In the genomic region with DNA sequence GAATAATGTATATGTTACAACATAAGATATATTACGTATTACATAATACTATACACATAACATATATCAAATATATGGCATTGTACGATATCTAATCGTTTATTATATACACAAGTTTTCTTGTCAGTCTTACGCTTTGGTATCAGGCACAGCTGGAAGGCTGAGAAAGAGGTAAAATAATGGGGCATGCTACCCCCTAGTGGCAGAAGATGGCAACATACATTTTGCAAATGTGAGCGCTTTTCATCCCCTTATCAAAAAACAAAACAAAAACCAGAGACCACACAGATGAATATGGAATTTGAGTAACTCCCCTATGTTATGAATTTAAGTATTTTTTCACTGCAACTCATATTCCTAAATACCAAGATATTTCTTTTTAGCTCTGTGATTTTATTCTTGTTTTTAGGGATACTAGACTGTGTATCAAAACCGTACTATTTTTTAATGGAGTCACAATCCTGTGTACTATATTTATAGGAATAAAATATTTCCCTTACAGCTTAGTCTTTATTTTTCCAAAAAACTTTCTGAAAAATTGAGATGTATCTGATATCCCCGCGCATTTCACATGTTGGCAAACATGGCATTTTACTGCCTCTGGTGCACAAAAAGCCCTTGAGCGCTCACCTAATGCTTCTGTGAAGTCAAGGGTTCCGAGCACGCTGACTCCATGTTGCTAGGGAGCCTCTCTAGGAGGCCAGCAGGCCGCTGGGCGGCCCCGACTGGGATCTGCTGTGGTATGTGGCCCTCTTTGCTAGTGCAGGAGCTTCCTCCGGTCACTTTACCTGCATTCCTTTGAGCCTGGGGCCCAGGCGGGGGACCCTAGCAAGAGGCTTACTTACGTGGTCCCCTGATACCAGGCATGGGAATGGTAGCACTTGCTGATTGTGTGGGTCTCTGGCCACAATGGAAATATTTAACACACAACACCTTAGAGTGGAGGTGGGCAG, we compare ENCODE assay signal across 8 cellular contexts.
DNase-seq lines count a peak whose midpoint lies in the region; ATAC-seq and TF ChIP-seq lines count a peak whose summit lies in the region.

No MANE protein-coding gene starts in this region.

- H3K27me3 Mint-ChIP-seq in activated naive CD4-positive, alpha-beta T cell treated with anti-CD3 and anti-CD28 coated beads for 36 hours (ENCODE audit: low read depth): peaks cover 21% of the 10 kb centered on the region

- ATAC-seq in HG03280 (IDR thresholded peaks at IDR 0.05; ENCODE audit: unreplicated experiment) (peak; percentile 38), HG03095 (IDR thresholded peaks at IDR 0.05; ENCODE audit: unreplicated experiment) (no peak)

- H3K4me3 Mint-ChIP-seq in activated naive CD4-positive, alpha-beta T cell treated with anti-CD3 and anti-CD28 coated beads for 36 hours: no peak overlapping the region

- intact Hi-C loops in activated naive CD4-positive, alpha-beta T cell treated with anti-CD3 and anti-CD28 coated beads for 36 hours (cut with micrococcal nuclease): loop anchor here (1.0 to 2.0 kb wide), 3 partner anchors 48 to 287 kb away; no protein-coding TSS in a partner anchor
- intact Hi-C loops in head of caudate nucleus (cut with DNase I): no loop called here

- CTCF ChIA-PET in activated naive CD4-positive, alpha-beta T cell treated with anti-CD3 and anti-CD28 coated beads for 36 hours (lab: Charles Lee): interaction anchor here (0.7 to 2.9 kb wide), 22 partner anchors 11 to 286 kb away, joined by 3 to 24 read pairs (median 4); a partner anchor contains a TSS

- H3K27ac Mint-ChIP-seq in activated naive CD4-positive, alpha-beta T cell treated with anti-CD3 and anti-CD28 coated beads for 36 hours: no peak overlapping the region

- peak; percentile 78 for DNase-seq in ACHN
- DNase-seq in GM10266 (ENCODE audit: extremely low spot score): peak; percentile 59
- peak; percentile 37 for DNase-seq in NCI-H82 treated with DMSO at 0.1 percent for 48 hours (lab: John Stamatoyannopoulos, UW; ENCODE audit: unreplicated experiment)
- DNase-seq in activated naive CD4-positive, alpha-beta T cell treated with anti-CD3 and anti-CD28 coated beads for 36 hours: peak; percentile 71
- peak in 32 of 42 donors; percentile 22 to 81 (median 55) for DNase-seq in head of caudate nucleus
- peak; percentile 67 for DNase-seq in retina

- no peaks in the 10 kb centered on the region for H3K9me3 Mint-ChIP-seq in activated naive CD4-positive, alpha-beta T cell treated with anti-CD3 and anti-CD28 coated beads for 36 hours

- no peaks in the 10 kb centered on the region for H3K36me3 Mint-ChIP-seq in activated naive CD4-positive, alpha-beta T cell treated with anti-CD3 and anti-CD28 coated beads for 36 hours (ENCODE audit: low read depth)

- TF ChIP-seq CTCF in GM10266 (IDR thresholded peaks at IDR 0.05; ENCODE audit: control insufficient read depth, insufficient read depth, low read depth, missing control alignments): peak; percentile 81

- in situ Hi-C loops in ACHN (cut with HindIII; ENCODE audit: low pct_ligation_motif_present, low pct_unique_long_range_greater_than_20kb, low sequenced_read_pairs): no loop called here

- H3K4me1 Mint-ChIP-seq in activated naive CD4-positive, alpha-beta T cell treated with anti-CD3 and anti-CD28 coated beads for 36 hours (ENCODE audit: low read depth): peaks cover 7% of the 10 kb centered on the region
